In genomic region chr11:61795459-61795858, GRCh38 we compare ENCODE assay signal across 24 cellular contexts. TPM values are rescaled to one million over a fixed set of nuclear protein-coding genes. Genes with fewer than 3 reads are reported as not detected.
DNase-seq lines count a peak whose midpoint lies in the region; ATAC-seq, FAIRE-seq and TF ChIP-seq lines count a peak whose summit lies in the region.
"Had no signal": no experiment of that assay in that cellular context is flagged by ENCODE, and none has a peak within 500 bp of the region (broad histone marks: within the 10 kb centered on the region; RNA-seq: fewer than 3 reads in every experiment).

No MANE protein-coding gene starts in this region.

- DNase-seq in activated CD4-positive, alpha-beta T cell treated with anti-CD3 and anti-CD28 coated beads, Interleukin-2, amount 10 ng/mL, durations not matched to agents 24 days and 14 days, result no peak
- DNase-seq in activated CD4-positive, alpha-beta T cell treated with anti-CD3 and anti-CD28 coated beads, Interleukin-2, amount 50 U/mL, for 4 hours, result no peak
- DNase-seq in CD4-positive, alpha-beta T cell, result no peak
- no peak for DNase-seq in activated CD8-positive, alpha-beta T cell treated with anti-CD3 and anti-CD28 coated beads for 36 hours
- DNase-seq in HepG2 (ENCODE audit: low spot score) (no peak), NCI-H1105 (lab: John Stamatoyannopoulos, UW) (no peak), iPS-NIHi11 (ENCODE audit: low spot score) (no peak)
- DNase-seq in activated CD4-positive, CD25-positive, alpha-beta regulatory T cell (lab: John Stamatoyannopoulos, UW), result no peak
- DNase-seq: activated T-cell treated with anti-CD3 and anti-CD28 coated beads, Interleukin-2, amount 50 U/mL, for 1 hour; brain microvascular endothelial cell; effector memory CD8-positive, alpha-beta T cell; esophagus squamous epithelium; GOT3; kidney; MG63; NCI-H1417 treated with DMSO at 0.1 percent for 48 hours; NCI-H526; SW 1271; uterus had no signal

- no peak overlapping the region for H3K4me2 ChIP-seq in HepG2 (ENCODE audit: low read depth, low read length)

- peak overlapping the region; percentile 32 for H3K27ac Mint-ChIP-seq in activated CD4-positive, alpha-beta T cell treated with anti-CD3 and anti-CD28 coated beads, Interleukin-2, amount 10 ng/mL, durations not matched to agents 24 days and 14 days
- peak overlapping the region; percentile 47 for H3K27ac Mint-ChIP-seq in CD4-positive, alpha-beta T cell
- no peak overlapping the region for H3K27ac Mint-ChIP-seq in activated CD8-positive, alpha-beta T cell treated with anti-CD3 and anti-CD28 coated beads for 36 hours
- H3K27ac Mint-ChIP-seq: effector memory CD8-positive, alpha-beta T cell had no signal

- H3K36me3 ChIP-seq in HepG2 (replicated peaks in 1 of 2; ENCODE audit: control insufficient read depth in 1 of 2, insufficient read depth in 2 of 2, low read length in 2 of 2), result peaks cover 7 to 26% of the 10 kb centered on the region in 2 experiments; a peak in 3 of 5 replicates
- H3K36me3 ChIP-seq: brain microvascular endothelial cell, uterus had no signal

- H2AFZ ChIP-seq in HepG2 (ENCODE audit: low read length), result no peak overlapping the region

- ATAC-seq in CD4-positive, alpha-beta T cell (ENCODE audit: poor library complexity), result no peak
- no peak for ATAC-seq in activated CD8-positive, alpha-beta T cell treated with anti-CD3 and anti-CD28 coated beads for 36 hours
- ATAC-seq in HepG2, result no peak
- ATAC-seq: effector memory CD8-positive, alpha-beta T cell; gastroesophageal sphincter had no signal

- no peak for FAIRE-seq in HepG2 (lab: Jason Lieb, UNC)
- FAIRE-seq: colon, kidney had no signal

- POLR2A ChIA-PET in CD4-positive, alpha-beta T cell (lab: Charles Lee), result interaction anchor here (1.3 kb wide), 1 partner anchor 313 kb away, joined by 4 read pairs; no protein-coding TSS in a partner anchor
- POLR2A ChIA-PET in activated CD8-positive, alpha-beta T cell treated with anti-CD3 and anti-CD28 coated beads for 36 hours (lab: Charles Lee), result interaction anchor here (13.6 kb wide), 1 partner anchor 18 kb away, joined by 119 read pairs; the partner anchor contains the start of gene FADS1
- POLR2A ChIA-PET in HepG2 (lab: Yijun Ruan, JAX), result interaction anchor here (3.2 kb wide), 1 partner anchor 19 kb away, joined by 28 read pairs; no protein-coding TSS in a partner anchor

- TF ChIP-seq EP300 in HepG2 (IDR thresholded peaks at IDR 0.05; ENCODE audit: low read depth in 2 of 2, low read length in 2 of 2), result no peak
- TF ChIP-seq EP300 in HepG2 (CRISPR knock-in tag; IDR thresholded peaks at IDR 0.05; ENCODE audit: borderline replicate concordance), result no peak

- TF ChIP-seq CTCF in CD4-positive, alpha-beta T cell (IDR thresholded peaks at IDR 0.05), result no peak
- TF ChIP-seq CTCF in activated CD8-positive, alpha-beta T cell treated with anti-CD3 and anti-CD28 coated beads for 36 hours (IDR thresholded peaks at IDR 0.05), result no peak
- TF ChIP-seq CTCF in HepG2 (CRISPR knock-in tag; IDR thresholded peaks at IDR 0.05), result no peak

- in situ Hi-C loops in HepG2 (cut with HindIII; ENCODE audit: extremely low pct_ligation_motif_present, low pct_unique_long_range_greater_than_20kb), result loop anchor here (10.0 kb wide), 1 partner anchor 289 kb away; no protein-coding TSS in a partner anchor

- H3K9me3 ChIP-seq in CD4-positive, alpha-beta T cell (ENCODE audit: control insufficient read depth, low read length), result no peaks in the 10 kb centered on the region
- H3K9me3 ChIP-seq in HepG2 (ENCODE audit: low read length), result no peaks in the 10 kb centered on the region
- H3K9me3 ChIP-seq: esophagus squamous epithelium, gastroesophageal sphincter, MG63, uterus had no signal

- H3K27ac ChIP-seq in CD4-positive, alpha-beta T cell (ENCODE audit: low read depth, low read length), result no peak overlapping the region
- H3K27ac ChIP-seq in HepG2 (ENCODE audit: extremely low read length, insufficient read depth, low read length), result no peak overlapping the region
- H3K27ac ChIP-seq: brain microvascular endothelial cell, C4-2B, esophagus squamous epithelium, gastroesophageal sphincter, uterus had no signal

- H3K27me3 Mint-ChIP-seq in activated CD4-positive, alpha-beta T cell treated with anti-CD3 and anti-CD28 coated beads, Interleukin-2, amount 10 ng/mL, durations not matched to agents 24 days and 14 days, result no peaks in the 10 kb centered on the region
- H3K27me3 Mint-ChIP-seq in CD4-positive, alpha-beta T cell, result no peaks in the 10 kb centered on the region
- H3K27me3 Mint-ChIP-seq in activated CD8-positive, alpha-beta T cell treated with anti-CD3 and anti-CD28 coated beads for 36 hours, result no peaks in the 10 kb centered on the region
- H3K27me3 Mint-ChIP-seq: effector memory CD8-positive, alpha-beta T cell; IgD-negative memory B cell had no signal

- H4K20me1 ChIP-seq in HepG2 (ENCODE audit: insufficient read depth, low read length), result no peaks in the 10 kb centered on the region; the same call in 1 of the 2 replicates

- intact Hi-C loops in activated CD4-positive, alpha-beta T cell treated with anti-CD3 and anti-CD28 coated beads, Interleukin-2, amount 10 ng/mL, durations not matched to agents 24 days and 14 days (cut with micrococcal nuclease), result loop anchor here (5.0 to 10.0 kb wide), 2 partner anchors 312 to 431 kb away; partner anchors contain the start of genes CYB561A3 and TMEM138
- intact Hi-C loops in CD4-positive, alpha-beta T cell (cut with DNase I, micrococcal nuclease), result loop anchor here (5.0 to 10.0 kb wide), 5 partner anchors 102 to 869 kb away; partner anchors contain the start of genes C11orf98 (in 1 of the 2), CSKMT (in 1 of the 2) and FTH1 (in 1 of the 2)
- intact Hi-C loops in activated CD8-positive, alpha-beta T cell treated with anti-CD3 and anti-CD28 coated beads for 36 hours (cut with micrococcal nuclease), result no loop called here
- intact Hi-C loops in HepG2 (cut with micrococcal nuclease; ENCODE audit: unreplicated experiment), result no loop called here

- CTCF ChIA-PET in CD4-positive, alpha-beta T cell (lab: Charles Lee), result no interaction called here
- CTCF ChIA-PET in activated CD8-positive, alpha-beta T cell treated with anti-CD3 and anti-CD28 coated beads for 36 hours (lab: Charles Lee), result interaction anchor here (2.4 to 4.7 kb wide), 6 partner anchors 8 to 313 kb away, joined by 5 to 49 read pairs (median 32); partner anchors contain the start of gene FADS1
- CTCF ChIA-PET in HepG2 (lab: Yijun Ruan, JAX; ENCODE audit: low intra/inter-chr PET ratio, low total read pairs), result no interaction called here

- no peak for TF ChIP-seq POLR2A in HepG2 (IDR thresholded peaks at IDR 0.05; ENCODE audit: insufficient read depth in 1 of 2, low read depth in 2 of 2, low read length in 2 of 2)

- no TSS peak for BruUV-seq in HepG2 (replicated peaks; lab: Mats Ljungman, UMichigan)

- H3K79me2 ChIP-seq in HepG2 (ENCODE audit: insufficient read depth, low read length), result peaks cover 50% of the 10 kb centered on the region

- WGBS in HepG2 (ENCODE audit: low lambda C conversion rate), result 96% methylated on average over 12 of the region's 12 CpGs

- H3K4me1 Mint-ChIP-seq in activated CD4-positive, alpha-beta T cell treated with anti-CD3 and anti-CD28 coated beads, Interleukin-2, amount 10 ng/mL, durations not matched to agents 24 days and 14 days, result peaks cover 37% of the 10 kb centered on the region
- peaks cover 32% of the 10 kb centered on the region for H3K4me1 Mint-ChIP-seq in CD4-positive, alpha-beta T cell (ENCODE audit: low read depth)
- peaks cover 45% of the 10 kb centered on the region for H3K4me1 Mint-ChIP-seq in activated CD8-positive, alpha-beta T cell treated with anti-CD3 and anti-CD28 coated beads for 36 hours (ENCODE audit: low read depth)

- no peaks in the 10 kb centered on the region for H3K27me3 ChIP-seq in CD4-positive, alpha-beta T cell (ENCODE audit: control insufficient read depth, insufficient read depth, low read length)
- no peaks in the 10 kb centered on the region; a peak in 1 of 5 replicates for H3K27me3 ChIP-seq in HepG2 (ENCODE audit: control insufficient read depth in 1 of 2, insufficient read depth in 2 of 2, low read length in 2 of 2)
- H3K27me3 ChIP-seq: brain microvascular endothelial cell, esophagus squamous epithelium, gastroesophageal sphincter, MG63, uterus had no signal

- H3K9me3 Mint-ChIP-seq in activated CD4-positive, alpha-beta T cell treated with anti-CD3 and anti-CD28 coated beads, Interleukin-2, amount 10 ng/mL, durations not matched to agents 24 days and 14 days, result no peaks in the 10 kb centered on the region
- H3K9me3 Mint-ChIP-seq in CD4-positive, alpha-beta T cell, result no peaks in the 10 kb centered on the region
- no peaks in the 10 kb centered on the region for H3K9me3 Mint-ChIP-seq in activated CD8-positive, alpha-beta T cell treated with anti-CD3 and anti-CD28 coated beads for 36 hours
- H3K9me3 Mint-ChIP-seq: effector memory CD8-positive, alpha-beta T cell; IgD-negative memory B cell had no signal

- TF ChIP-seq RAD21 in HepG2 (CRISPR knock-in tag; IDR thresholded peaks at IDR 0.05), result no peak

- H3K36me3 Mint-ChIP-seq in activated CD4-positive, alpha-beta T cell treated with anti-CD3 and anti-CD28 coated beads, Interleukin-2, amount 10 ng/mL, durations not matched to agents 24 days and 14 days (ENCODE audit: low read depth), result peaks cover 54% of the 10 kb centered on the region
- H3K36me3 Mint-ChIP-seq in CD4-positive, alpha-beta T cell (ENCODE audit: low read depth), result peaks cover 23% of the 10 kb centered on the region
- peaks cover 61% of the 10 kb centered on the region for H3K36me3 Mint-ChIP-seq in activated CD8-positive, alpha-beta T cell treated with anti-CD3 and anti-CD28 coated beads for 36 hours (ENCODE audit: low read depth)

- no peak overlapping the region for H3K9ac ChIP-seq in HepG2 (ENCODE audit: insufficient read depth, low read depth, low read length)

- H3K4me3 ChIP-seq in HepG2 (replicated peaks in 1 of 3; ENCODE audit: insufficient read depth in 1 of 3, low read depth in 2 of 3, low read length in 3 of 3), result no peak overlapping the region
- H3K4me3 ChIP-seq: esophagus squamous epithelium, gastroesophageal sphincter, lung, MG63, uterus had no signal

- peaks cover 50% of the 10 kb centered on the region for H3K4me1 ChIP-seq in HepG2 (ENCODE audit: insufficient read depth, low read length)

- H3K4me3 Mint-ChIP-seq in activated CD4-positive, alpha-beta T cell treated with anti-CD3 and anti-CD28 coated beads, Interleukin-2, amount 10 ng/mL, durations not matched to agents 24 days and 14 days, result peak overlapping the region; percentile 52
- H3K4me3 Mint-ChIP-seq in CD4-positive, alpha-beta T cell, result peak overlapping the region; percentile 42
- peak overlapping the region; percentile 43 for H3K4me3 Mint-ChIP-seq in activated CD8-positive, alpha-beta T cell treated with anti-CD3 and anti-CD28 coated beads for 36 hours
- H3K4me3 Mint-ChIP-seq: effector memory CD8-positive, alpha-beta T cell had no signal

RNA-seq across cellular contexts. Expression of gene FEN1, which starts 2.7 kb away (rescaled TPM):
- total RNA-seq in activated CD4-positive, alpha-beta T cell treated with anti-CD3 and anti-CD28 coated beads, Interleukin-2, amount 10 ng/mL, durations not matched to agents 24 days and 14 days, result 144 and 152 TPM in 2 replicates
- 1 to 10 TPM; 7.5 to 9.1 TPM for total RNA-seq in CD4-positive, alpha-beta T cell
- total RNA-seq in activated CD8-positive, alpha-beta T cell treated with anti-CD3 and anti-CD28 coated beads for 36 hours, result 100 to 1,000 TPM; 109 to 114 TPM
- total RNA-seq in HepG2 (2016; rRNA removed; fragmentation: Illumina TruSeq; extraction: Trizol), result 102 and 116 TPM in 2 replicates
- 9.9 and 12.9 TPM in 2 replicates for total RNA-seq in HepG2 (2016; cell fraction: cytosol; rRNA removed; fragmentation: Illumina TruSeq; extraction: Trizol; ENCODE audit: low read depth)
- 103 and 117 TPM in 2 replicates for total RNA-seq in HepG2 (2016; cell fraction: insoluble cytoplasmic fraction; rRNA removed; fragmentation: Illumina TruSeq; extraction: Trizol)
- 25.3 and 31.0 TPM in 2 replicates for total RNA-seq in HepG2 (2016; cell fraction: membrane; rRNA removed; fragmentation: Illumina TruSeq; extraction: Trizol)
- 47.5 and 54.1 TPM in 2 replicates for total RNA-seq in HepG2 (2016; cell fraction: nucleus; rRNA removed; fragmentation: Illumina TruSeq; extraction: Trizol)
- polyA plus RNA-seq in HepG2 (2011; rRNA removed), result 10.9 and 12.4 TPM in 2 replicates
- polyA plus RNA-seq in HepG2 (2011; cell fraction: cytosol; rRNA removed), result 11.9 and 14.6 TPM in 2 replicates
- 4.0 and 5.3 TPM in 2 replicates for polyA plus RNA-seq in HepG2 (2011; cell fraction: nucleus; rRNA removed)
- 11.2 and 20.0 TPM in 2 replicates for polyA plus RNA-seq in HepG2 (2012)
- 5.2 and 7.1 TPM in 2 replicates for polyA plus RNA-seq in HepG2 (2016; cell fraction: cytosol; fragmentation: Illumina TruSeq; extraction: Trizol; ENCODE audit: low read depth)
- polyA plus RNA-seq in HepG2 (2016; cell fraction: insoluble cytoplasmic fraction; fragmentation: Illumina TruSeq; extraction: Trizol; ENCODE audit: low read depth), result 94.2 and 98.7 TPM in 2 replicates
- 12.2 and 15.7 TPM in 2 replicates for polyA plus RNA-seq in HepG2 (2016; cell fraction: membrane; fragmentation: Illumina TruSeq; extraction: Trizol; ENCODE audit: low read depth)
- 60.2 and 63.1 TPM in 2 replicates for polyA plus RNA-seq in HepG2 (2016; cell fraction: nucleus; fragmentation: Illumina TruSeq; extraction: Trizol; ENCODE audit: insufficient read depth, low read depth)
- 25.3 and 218 TPM in 2 replicates for polyA minus RNA-seq in HepG2 (2011; rRNA and poly(A)+ RNA removed; ENCODE audit: low replicate concordance)
- polyA minus RNA-seq in HepG2 (2011; cell fraction: cytosol; rRNA and poly(A)+ RNA removed), result 7.6 and 10.2 TPM in 2 replicates
- polyA minus RNA-seq in HepG2 (2011; cell fraction: nucleus; rRNA and poly(A)+ RNA removed), result 10.8 and 11.8 TPM in 2 replicates

RNA-seq across cellular contexts. Expression of gene TMEM258, which starts 3.1 kb away (rescaled TPM):
- total RNA-seq in activated CD4-positive, alpha-beta T cell treated with anti-CD3 and anti-CD28 coated beads, Interleukin-2, amount 10 ng/mL, durations not matched to agents 24 days and 14 days, result 179 and 187 TPM in 2 replicates
- total RNA-seq in CD4-positive, alpha-beta T cell, result 10 to 100 TPM; 55.2 to 56.0 TPM
- 100 to 1,000 TPM; 162 to 170 TPM for total RNA-seq in activated CD8-positive, alpha-beta T cell treated with anti-CD3 and anti-CD28 coated beads for 36 hours
- total RNA-seq in HepG2 (2016; rRNA removed; fragmentation: Illumina TruSeq; extraction: Trizol), result 164 and 175 TPM in 2 replicates
- 124 and 186 TPM in 2 replicates for total RNA-seq in HepG2 (2016; cell fraction: cytosol; rRNA removed; fragmentation: Illumina TruSeq; extraction: Trizol; ENCODE audit: low read depth)
- 157 and 180 TPM in 2 replicates for total RNA-seq in HepG2 (2016; cell fraction: insoluble cytoplasmic fraction; rRNA removed; fragmentation: Illumina TruSeq; extraction: Trizol)
- 166 and 206 TPM in 2 replicates for total RNA-seq in HepG2 (2016; cell fraction: membrane; rRNA removed; fragmentation: Illumina TruSeq; extraction: Trizol)
- total RNA-seq in HepG2 (2016; cell fraction: nucleus; rRNA removed; fragmentation: Illumina TruSeq; extraction: Trizol), result 83.5 and 96.3 TPM in 2 replicates
- 363 and 424 TPM in 2 replicates for polyA plus RNA-seq in HepG2 (2011; rRNA removed)
- 333 and 381 TPM in 2 replicates for polyA plus RNA-seq in HepG2 (2011; cell fraction: cytosol; rRNA removed)
- polyA plus RNA-seq in HepG2 (2011; cell fraction: nucleus; rRNA removed), result 70.6 and 77.2 TPM in 2 replicates
- 225 and 301 TPM in 2 replicates for polyA plus RNA-seq in HepG2 (2012)
- polyA plus RNA-seq in HepG2 (2016; cell fraction: cytosol; fragmentation: Illumina TruSeq; extraction: Trizol; ENCODE audit: low read depth), result 181 and 226 TPM in 2 replicates
- 187 and 188 TPM in 2 replicates for polyA plus RNA-seq in HepG2 (2016; cell fraction: insoluble cytoplasmic fraction; fragmentation: Illumina TruSeq; extraction: Trizol; ENCODE audit: low read depth)
- 185 and 215 TPM in 2 replicates for polyA plus RNA-seq in HepG2 (2016; cell fraction: membrane; fragmentation: Illumina TruSeq; extraction: Trizol; ENCODE audit: low read depth)
- 173 and 175 TPM in 2 replicates for polyA plus RNA-seq in HepG2 (2016; cell fraction: nucleus; fragmentation: Illumina TruSeq; extraction: Trizol; ENCODE audit: insufficient read depth, low read depth)
- 153 and 413 TPM in 2 replicates for polyA minus RNA-seq in HepG2 (2011; rRNA and poly(A)+ RNA removed; ENCODE audit: low replicate concordance)
- 79.2 and 82.2 TPM in 2 replicates for polyA minus RNA-seq in HepG2 (2011; cell fraction: cytosol; rRNA and poly(A)+ RNA removed)
- 54.3 and 55.7 TPM in 2 replicates for polyA minus RNA-seq in HepG2 (2011; cell fraction: nucleus; rRNA and poly(A)+ RNA removed)

RNA-seq across cellular contexts. Expression of gene FADS1, which starts 21.3 kb away (rescaled TPM):
- total RNA-seq in activated CD4-positive, alpha-beta T cell treated with anti-CD3 and anti-CD28 coated beads, Interleukin-2, amount 10 ng/mL, durations not matched to agents 24 days and 14 days, result 92.5 and 94.7 TPM in 2 replicates
- total RNA-seq in CD4-positive, alpha-beta T cell, result under 1 TPM; 0.56 to 0.77 TPM
- total RNA-seq in activated CD8-positive, alpha-beta T cell treated with anti-CD3 and anti-CD28 coated beads for 36 hours, result 10 to 100 TPM; 33.9 to 34.4 TPM
- 65.8 and 108 TPM in 2 replicates for total RNA-seq in HepG2 (2016; rRNA removed; fragmentation: Illumina TruSeq; extraction: Trizol)
- total RNA-seq in HepG2 (2016; cell fraction: cytosol; rRNA removed; fragmentation: Illumina TruSeq; extraction: Trizol; ENCODE audit: low read depth), result 28.4 and 32.7 TPM in 2 replicates
- total RNA-seq in HepG2 (2016; cell fraction: insoluble cytoplasmic fraction; rRNA removed; fragmentation: Illumina TruSeq; extraction: Trizol), result 63.3 and 108 TPM in 2 replicates
- total RNA-seq in HepG2 (2016; cell fraction: membrane; rRNA removed; fragmentation: Illumina TruSeq; extraction: Trizol), result 64.5 and 65.2 TPM in 2 replicates
- 91.8 and 110 TPM in 2 replicates for total RNA-seq in HepG2 (2016; cell fraction: nucleus; rRNA removed; fragmentation: Illumina TruSeq; extraction: Trizol)
- 91.8 and 98.4 TPM in 2 replicates for polyA plus RNA-seq in HepG2 (2011; rRNA removed)
- 80.8 and 110 TPM in 2 replicates for polyA plus RNA-seq in HepG2 (2011; cell fraction: cytosol; rRNA removed)
- 56.1 and 66.5 TPM in 2 replicates for polyA plus RNA-seq in HepG2 (2011; cell fraction: nucleus; rRNA removed)
- polyA plus RNA-seq in HepG2 (2012), result 70.6 and 81.6 TPM in 2 replicates
- polyA plus RNA-seq in HepG2 (2016; cell fraction: cytosol; fragmentation: Illumina TruSeq; extraction: Trizol; ENCODE audit: low read depth), result 18.4 and 22.5 TPM in 2 replicates
- polyA plus RNA-seq in HepG2 (2016; cell fraction: insoluble cytoplasmic fraction; fragmentation: Illumina TruSeq; extraction: Trizol; ENCODE audit: low read depth), result 56.1 and 57.8 TPM in 2 replicates
- polyA plus RNA-seq in HepG2 (2016; cell fraction: membrane; fragmentation: Illumina TruSeq; extraction: Trizol; ENCODE audit: low read depth), result 34.4 and 36.5 TPM in 2 replicates
- polyA plus RNA-seq in HepG2 (2016; cell fraction: nucleus; fragmentation: Illumina TruSeq; extraction: Trizol; ENCODE audit: insufficient read depth, low read depth), result 134 TPM in 2 replicates
- polyA minus RNA-seq in HepG2 (2011; rRNA and poly(A)+ RNA removed; ENCODE audit: low replicate concordance), result 305 and 789 TPM in 2 replicates
- polyA minus RNA-seq in HepG2 (2011; cell fraction: cytosol; rRNA and poly(A)+ RNA removed), result 108 and 118 TPM in 2 replicates
- 63.0 and 82.7 TPM in 2 replicates for polyA minus RNA-seq in HepG2 (2011; cell fraction: nucleus; rRNA and poly(A)+ RNA removed)

RNA-seq across cellular contexts. Expression of gene FADS2, which starts 32.6 kb away (rescaled TPM):
- 278 and 283 TPM in 2 replicates for total RNA-seq in activated CD4-positive, alpha-beta T cell treated with anti-CD3 and anti-CD28 coated beads, Interleukin-2, amount 10 ng/mL, durations not matched to agents 24 days and 14 days
- total RNA-seq in CD4-positive, alpha-beta T cell, result under 1 TPM; 0.08 to 0.33 TPM
- total RNA-seq in activated CD8-positive, alpha-beta T cell treated with anti-CD3 and anti-CD28 coated beads for 36 hours, result 100 to 1,000 TPM; 131 to 134 TPM
- total RNA-seq in HepG2 (2016; rRNA removed; fragmentation: Illumina TruSeq; extraction: Trizol), result 54.7 and 124 TPM in 2 replicates
- total RNA-seq in HepG2 (2016; cell fraction: cytosol; rRNA removed; fragmentation: Illumina TruSeq; extraction: Trizol; ENCODE audit: low read depth), result 17.6 and 17.8 TPM in 2 replicates
- total RNA-seq in HepG2 (2016; cell fraction: insoluble cytoplasmic fraction; rRNA removed; fragmentation: Illumina TruSeq; extraction: Trizol), result 51.3 and 120 TPM in 2 replicates
- total RNA-seq in HepG2 (2016; cell fraction: membrane; rRNA removed; fragmentation: Illumina TruSeq; extraction: Trizol), result 42.1 and 45.1 TPM in 2 replicates
- 103 and 115 TPM in 2 replicates for total RNA-seq in HepG2 (2016; cell fraction: nucleus; rRNA removed; fragmentation: Illumina TruSeq; extraction: Trizol)
- 90.1 and 125 TPM in 2 replicates for polyA plus RNA-seq in HepG2 (2011; rRNA removed)
- 66.9 and 93.5 TPM in 2 replicates for polyA plus RNA-seq in HepG2 (2011; cell fraction: cytosol; rRNA removed)
- polyA plus RNA-seq in HepG2 (2011; cell fraction: nucleus; rRNA removed), result 77.8 and 97.6 TPM in 2 replicates
- polyA plus RNA-seq in HepG2 (2012), result 111 and 112 TPM in 2 replicates
- polyA plus RNA-seq in HepG2 (2016; cell fraction: cytosol; fragmentation: Illumina TruSeq; extraction: Trizol; ENCODE audit: low read depth), result 16.3 and 18.5 TPM in 2 replicates
- polyA plus RNA-seq in HepG2 (2016; cell fraction: insoluble cytoplasmic fraction; fragmentation: Illumina TruSeq; extraction: Trizol; ENCODE audit: low read depth), result 43.7 and 53.6 TPM in 2 replicates
- polyA plus RNA-seq in HepG2 (2016; cell fraction: membrane; fragmentation: Illumina TruSeq; extraction: Trizol; ENCODE audit: low read depth), result 27.1 and 32.3 TPM in 2 replicates
- 153 and 164 TPM in 2 replicates for polyA plus RNA-seq in HepG2 (2016; cell fraction: nucleus; fragmentation: Illumina TruSeq; extraction: Trizol; ENCODE audit: insufficient read depth, low read depth)
- 240 and 324 TPM in 2 replicates for polyA minus RNA-seq in HepG2 (2011; rRNA and poly(A)+ RNA removed; ENCODE audit: low replicate concordance)
- 65.5 and 71.3 TPM in 2 replicates for polyA minus RNA-seq in HepG2 (2011; cell fraction: cytosol; rRNA and poly(A)+ RNA removed)
- 23.2 and 36.6 TPM in 2 replicates for polyA minus RNA-seq in HepG2 (2011; cell fraction: nucleus; rRNA and poly(A)+ RNA removed)

RNA-seq across cellular contexts. Expression of gene MYRF, which starts 43.0 kb away (rescaled TPM):
- 1.1 and 1.2 TPM in 2 replicates for total RNA-seq in activated CD4-positive, alpha-beta T cell treated with anti-CD3 and anti-CD28 coated beads, Interleukin-2, amount 10 ng/mL, durations not matched to agents 24 days and 14 days
- under 1 TPM; 0.31 to 0.49 TPM for total RNA-seq in CD4-positive, alpha-beta T cell
- 1 to 10 TPM in 1 of 2 experiments, under 1 TPM in 1; 0.97 to 1.6 TPM for total RNA-seq in activated CD8-positive, alpha-beta T cell treated with anti-CD3 and anti-CD28 coated beads for 36 hours
- total RNA-seq in HepG2 (2016; rRNA removed; fragmentation: Illumina TruSeq; extraction: Trizol), result 7.9 and 10.2 TPM in 2 replicates
- 6.6 and 7.4 TPM in 2 replicates for total RNA-seq in HepG2 (2016; cell fraction: cytosol; rRNA removed; fragmentation: Illumina TruSeq; extraction: Trizol; ENCODE audit: low read depth)
- total RNA-seq in HepG2 (2016; cell fraction: insoluble cytoplasmic fraction; rRNA removed; fragmentation: Illumina TruSeq; extraction: Trizol), result 6.8 and 10.3 TPM in 2 replicates
- 8.2 and 8.5 TPM in 2 replicates for total RNA-seq in HepG2 (2016; cell fraction: membrane; rRNA removed; fragmentation: Illumina TruSeq; extraction: Trizol)
- 16.7 and 20.6 TPM in 2 replicates for total RNA-seq in HepG2 (2016; cell fraction: nucleus; rRNA removed; fragmentation: Illumina TruSeq; extraction: Trizol)
- polyA plus RNA-seq in HepG2 (2011; rRNA removed), result 25.9 and 33.2 TPM in 2 replicates
- 17.4 and 19.1 TPM in 2 replicates for polyA plus RNA-seq in HepG2 (2011; cell fraction: cytosol; rRNA removed)
- polyA plus RNA-seq in HepG2 (2011; cell fraction: nucleus; rRNA removed), result 140 and 154 TPM in 2 replicates
- 27.5 and 41.4 TPM in 2 replicates for polyA plus RNA-seq in HepG2 (2012)
- polyA plus RNA-seq in HepG2 (2016; cell fraction: cytosol; fragmentation: Illumina TruSeq; extraction: Trizol; ENCODE audit: low read depth), result 1.8 and 2.1 TPM in 2 replicates
- 12.8 and 17.2 TPM in 2 replicates for polyA plus RNA-seq in HepG2 (2016; cell fraction: insoluble cytoplasmic fraction; fragmentation: Illumina TruSeq; extraction: Trizol; ENCODE audit: low read depth)
- 5.7 and 6.2 TPM in 2 replicates for polyA plus RNA-seq in HepG2 (2016; cell fraction: membrane; fragmentation: Illumina TruSeq; extraction: Trizol; ENCODE audit: low read depth)
- 69.8 and 76.1 TPM in 2 replicates for polyA plus RNA-seq in HepG2 (2016; cell fraction: nucleus; fragmentation: Illumina TruSeq; extraction: Trizol; ENCODE audit: insufficient read depth, low read depth)
- 2.9 and 52.2 TPM in 2 replicates for polyA minus RNA-seq in HepG2 (2011; rRNA and poly(A)+ RNA removed; ENCODE audit: low replicate concordance)
- 27.3 and 36.7 TPM in 2 replicates for polyA minus RNA-seq in HepG2 (2011; cell fraction: cytosol; rRNA and poly(A)+ RNA removed)
- 39.0 and 39.4 TPM in 2 replicates for polyA minus RNA-seq in HepG2 (2011; cell fraction: nucleus; rRNA and poly(A)+ RNA removed)
- polyA plus RNA-seq: IgD-negative memory B cell had no signal

Comparison
In these comparisons a context has a peak if more than half of its experiments do, and no peak if none do; other contexts are left out.
1. RNA of gene FADS1, which starts 21.3 kb away (total RNA-seq): 28.4 to 110 TPM in HepG2, 92.5 to 94.7 TPM in activated CD4-positive, alpha-beta T cell treated with anti-CD3 and anti-CD28 coated beads, Interleukin-2, amount 10 ng/mL, durations not matched to agents 24 days and 14 days and 33.9 to 34.4 TPM in activated CD8-positive, alpha-beta T cell treated with anti-CD3 and anti-CD28 coated beads for 36 hours; 0.56 to 0.77 TPM in CD4-positive, alpha-beta T cell; every median in the first group is over 10 times any median in the second.
2. intact Hi-C loops: an anchor here in activated CD4-positive, alpha-beta T cell treated with anti-CD3 and anti-CD28 coated beads, Interleukin-2, amount 10 ng/mL, durations not matched to agents 24 days and 14 days (5.0 to 10.0 kb wide) and CD4-positive, alpha-beta T cell (5.0 to 10.0 kb wide); none called in activated CD8-positive, alpha-beta T cell treated with anti-CD3 and anti-CD28 coated beads for 36 hours and HepG2.
3. Peak in every context shown above with its lines, with median percentiles within 50 percentile points of each other: H3K4me3 Mint-ChIP-seq.